Comparison of ENCODE assay signal across 8 cellular contexts in the genomic region with DNA sequence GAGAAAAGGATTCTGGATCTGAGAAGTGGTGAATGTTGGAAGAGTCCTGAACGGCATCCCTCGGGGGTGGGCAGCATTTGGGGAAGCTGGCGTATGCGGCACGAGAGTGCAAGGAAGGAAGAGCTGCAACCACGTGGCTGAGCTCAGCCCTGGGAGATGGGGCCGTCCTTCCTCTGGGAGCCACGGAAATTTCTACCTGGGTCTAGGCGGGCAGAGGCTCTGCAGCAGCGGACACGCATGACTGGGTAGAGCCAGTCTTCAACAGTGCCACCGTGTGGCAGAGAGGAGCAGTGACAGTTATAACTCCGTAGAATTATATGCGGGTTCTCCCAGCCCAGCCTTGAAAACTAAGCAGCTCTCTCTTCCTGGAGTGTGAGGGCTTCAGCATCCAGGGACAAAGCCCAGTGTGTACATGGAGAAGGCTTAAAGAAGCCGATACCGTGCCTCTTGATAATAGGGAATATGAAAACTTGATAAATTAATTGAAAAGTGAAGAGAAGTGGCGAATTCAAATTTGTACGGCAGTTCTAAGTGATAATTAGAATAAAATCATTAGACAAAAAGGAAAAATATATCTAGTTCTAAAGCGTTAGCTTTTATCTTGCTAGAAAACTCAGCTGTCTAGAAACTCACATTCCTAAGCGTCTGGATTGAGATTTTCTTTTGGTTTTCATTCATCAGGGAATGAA.
A peak's percentile ranks its signal among the peaks of the same experiment; 100 is the strongest.
DNase-seq lines count a peak whose midpoint lies in the region; ATAC-seq and TF ChIP-seq lines count a peak whose summit lies in the region.

No MANE protein-coding gene starts in this region.

- 18 to 23% methylated on average over 20 of the region's 20 CpGs for WGBS in lung, 2 donors

- H3K27me3 ChIP-seq in effector memory CD4-positive, alpha-beta T cell (replicated peaks; ENCODE audit: control insufficient read depth, insufficient read depth, low read length, poor library complexity, severe bottlenecking) = no peaks in the 10 kb centered on the region
- no peaks in the 10 kb centered on the region for H3K27me3 ChIP-seq in lung (ENCODE audit: control insufficient read depth, insufficient read depth)

- ATAC-seq in GM18909 (IDR thresholded peaks at IDR 0.05; ENCODE audit: poor library complexity, unreplicated experiment) = peak; percentile 94
- peak; percentile 89 for ATAC-seq in HG03175 (IDR thresholded peaks at IDR 0.05; ENCODE audit: unreplicated experiment)
- ATAC-seq in lung (ENCODE audit: insufficient read depth, low FRiP score) = peak; percentile 95

- no peak overlapping the region for H3K27ac ChIP-seq in effector memory CD4-positive, alpha-beta T cell (ENCODE audit: insufficient read depth, low read length, poor library complexity, severe bottlenecking)
- H3K27ac ChIP-seq in lung (ENCODE audit: low read depth in 1 of 2, low read length in 1 of 2) = no peak overlapping the region

- no peaks in the 10 kb centered on the region for H3K36me3 ChIP-seq in effector memory CD4-positive, alpha-beta T cell (ENCODE audit: control insufficient read depth, insufficient read depth, low read length)
- H3K36me3 ChIP-seq in lung (ENCODE audit: control insufficient read depth in 2 of 2, insufficient read depth in 2 of 2, low read length in 2 of 2) = no peaks in the 10 kb centered on the region

- H3K9me3 ChIP-seq in effector memory CD4-positive, alpha-beta T cell (ENCODE audit: control insufficient read depth, low read length) = no peaks in the 10 kb centered on the region
- no peaks in the 10 kb centered on the region for H3K9me3 ChIP-seq in lung (ENCODE audit: control insufficient read depth in 2 of 2, insufficient read depth in 1 of 2, low read length in 1 of 2)

- no peaks in the 10 kb centered on the region for H3K4me1 ChIP-seq in effector memory CD4-positive, alpha-beta T cell (ENCODE audit: control insufficient read depth, insufficient read depth, low read length, poor library complexity, severe bottlenecking)
- peaks cover 0 to 1% of the 10 kb centered on the region in 2 donors for H3K4me1 ChIP-seq in lung (ENCODE audit: control insufficient read depth in 2 of 2, insufficient read depth in 2 of 2, low read length in 2 of 2)

- H3K4me3 ChIP-seq in effector memory CD4-positive, alpha-beta T cell (ENCODE audit: insufficient read depth, low read depth, low read length, poor library complexity, severe bottlenecking) = no peak overlapping the region
- peak overlapping the region; percentile 13 for H3K4me3 ChIP-seq in lung

- DNase-seq in AG20443 (ENCODE audit: low spot score) (peak; percentile 83), NCI-H460 (ENCODE audit: extremely low read depth, low read depth) (peak; percentile 68), lung (ENCODE audit: low spot score) (peak; percentile 50)
- peak; percentile 56 for DNase-seq in activated CD4-positive, alpha-beta T cell treated with anti-CD3 and anti-CD28 coated beads for 48 hours
- DNase-seq in effector memory CD4-positive, alpha-beta T cell = peak; percentile 3 to 29 (median 5)
- peak; percentile 2 to 9 for DNase-seq in stimulated activated CD8-positive, alpha-beta memory T cell treated with anti-CD3 and anti-CD28 coated beads, Interleukin-4, amount 100 ng/mL, for 1 hour (ENCODE audit: low read depth in 2 of 2, low spot score in 1 of 2)

- TF ChIP-seq CTCF in lung (IDR thresholded peaks at IDR 0.05; ENCODE audit: control extremely low read depth, extremely low read depth) = peak; percentile 65

Comparison
In these comparisons a context has a peak if more than half of its experiments do, and no peak if none do; other contexts are left out.
1. DNase-seq: peak in every context shown above with its lines; median percentile 83 in AG20443; 68 in NCI-H460; 56 in activated CD4-positive, alpha-beta T cell treated with anti-CD3 and anti-CD28 coated beads for 48 hours; 50 in lung; 6 in stimulated activated CD8-positive, alpha-beta memory T cell treated with anti-CD3 and anti-CD28 coated beads, Interleukin-4, amount 100 ng/mL, for 1 hour; 5 in effector memory CD4-positive, alpha-beta T cell.